ENCODE assay signal across 20 cellular contexts in genomic region chr14:71049435-71050147, GRCh38.
A peak's percentile ranks its signal among the peaks of the same experiment; 100 is the strongest.
DNase-seq lines count a peak whose midpoint lies in the region; ATAC-seq, FAIRE-seq and TF ChIP-seq lines count a peak whose summit lies in the region.
"Had no signal": no experiment of that assay in that cellular context is flagged by ENCODE, and none has a peak within 500 bp of the region (broad histone marks: within the 10 kb centered on the region; RNA-seq: fewer than 3 reads in every experiment).

No MANE protein-coding gene starts in this region.

- no peaks in the 10 kb centered on the region for H3K9me3 ChIP-seq in HepG2 (ENCODE audit: low read length)
- no peaks in the 10 kb centered on the region for H3K9me3 ChIP-seq in right lobe of liver
- no peaks in the 10 kb centered on the region for H3K9me3 ChIP-seq in smooth muscle cell (replicated peaks; ENCODE audit: low read depth)
- H3K9me3 ChIP-seq: body of pancreas, colonic mucosa, gastroesophageal sphincter, right atrium auricular region, testis had no signal

- CTCF ChIA-PET in HepG2 (lab: Yijun Ruan, JAX; ENCODE audit: low intra/inter-chr PET ratio, low total read pairs) = no interaction called here

- FAIRE-seq in HepG2 (lab: Jason Lieb, UNC) = no peak

- no peak for TF ChIP-seq CTCF in HepG2 (CRISPR knock-in tag; IDR thresholded peaks at IDR 0.05)
- TF ChIP-seq CTCF in right lobe of liver (IDR thresholded peaks at IDR 0.05) = no peak
- TF ChIP-seq CTCF in smooth muscle cell (IDR thresholded peaks at IDR 0.05; ENCODE audit: borderline replicate concordance, insufficient read depth, poor library complexity, severe bottlenecking) = no peak

- H3K27ac ChIP-seq in HepG2 (ENCODE audit: extremely low read length, insufficient read depth, low read length) (no peak overlapping the region), right lobe of liver (no peak overlapping the region), smooth muscle cell (ENCODE audit: low read depth) (peak overlapping the region; percentile 6)
- H3K27ac ChIP-seq: body of pancreas, colonic mucosa, gastroesophageal sphincter, right atrium auricular region, testis had no signal

- H3K4me1 ChIP-seq in HepG2 (ENCODE audit: insufficient read depth, low read length) = no peaks in the 10 kb centered on the region
- peaks cover 0 to 5% (median under 1%) of the 10 kb centered on the region in 4 donors for H3K4me1 ChIP-seq in right lobe of liver
- no peaks in the 10 kb centered on the region for H3K4me1 ChIP-seq in smooth muscle cell (ENCODE audit: low read depth)
- H3K4me1 ChIP-seq: body of pancreas, colonic mucosa, gastroesophageal sphincter, right atrium auricular region, testis had no signal

- WGBS in HepG2 (ENCODE audit: low lambda C conversion rate) = 94% methylated on average over 3 of the region's 3 CpGs
- 84% methylated on average over 3 of the region's 3 CpGs for WGBS in right lobe of liver (ENCODE audit: insufficient coverage, low coverage, low lambda C conversion rate, missing lambda C conversion rate)
- WGBS in smooth muscle cell (ENCODE audit: low lambda C conversion rate) = 83% methylated on average over 3 of the region's 3 CpGs

- H3K79me2 ChIP-seq in HepG2 (ENCODE audit: insufficient read depth, low read length) = no peaks in the 10 kb centered on the region
- no peaks in the 10 kb centered on the region for H3K79me2 ChIP-seq in smooth muscle cell (ENCODE audit: low read depth)

- DNase-seq in HepG2 (ENCODE audit: low spot score) (no peak), right lobe of liver (no peak), fibroblast of gingiva (ENCODE audit: low read depth) (peak; percentile 48), smooth muscle cell (lab: John Stamatoyannopoulos, UW; ENCODE audit: unreplicated experiment) (no peak), NCI-H2171 (lab: John Stamatoyannopoulos, UW) (no peak)
- DNase-seq in stimulated activated CD4-positive, alpha-beta T cell treated with anti-CD3 and anti-CD28 coated beads, Interleukin-4, amount 100 ng/mL, for 1 hour = no peak
- DNase-seq: activated CD4-positive, alpha-beta T cell treated with anti-CD3 and anti-CD28 coated beads for 36 hours; body of pancreas; colonic mucosa; GDM1; H7; naive B cell; NCI-H1417 treated with DMSO at 0.1 percent for 48 hours; occipital lobe; testis had no signal

- H4K20me1 ChIP-seq in HepG2 (ENCODE audit: insufficient read depth, low read length) = no peaks in the 10 kb centered on the region
- no peaks in the 10 kb centered on the region for H4K20me1 ChIP-seq in smooth muscle cell (ENCODE audit: low read depth)

- H3K4me3 ChIP-seq in HepG2 (replicated peaks in 1 of 3; ENCODE audit: insufficient read depth in 1 of 3, low read depth in 2 of 3, low read length in 3 of 3) (no peak overlapping the region), right lobe of liver (no peak overlapping the region), smooth muscle cell (no peak overlapping the region)
- H3K4me3 ChIP-seq: body of pancreas, colonic mucosa, gastroesophageal sphincter, right atrium auricular region, testis had no signal

- peaks cover 10% of the 10 kb centered on the region for H3F3A ChIP-seq in smooth muscle cell (ENCODE audit: low read depth)

- POLR2A ChIA-PET in HepG2 (lab: Yijun Ruan, JAX) = no interaction called here

- TF ChIP-seq POLR2A in HepG2 (IDR thresholded peaks at IDR 0.05; ENCODE audit: insufficient read depth in 1 of 2, low read depth in 2 of 2, low read length in 2 of 2) (no peak), right lobe of liver (IDR thresholded peaks at IDR 0.05) (no peak)

- H3K9ac ChIP-seq in HepG2 (ENCODE audit: insufficient read depth, low read depth, low read length) = no peak overlapping the region
- no peak overlapping the region for H3K9ac ChIP-seq in smooth muscle cell (ENCODE audit: low read depth)

- ATAC-seq in HepG2 (no peak), right lobe of liver (no peak), SK-N-SH treated with all-trans-retinoic acid at 6 μM for 48 hours (peak; percentile 85), HG03097 (IDR thresholded peaks at IDR 0.05; ENCODE audit: low FRiP score, unreplicated experiment) (no peak)
- ATAC-seq: body of pancreas; gastroesophageal sphincter; stimulated activated memory B cell treated with anti-CD40 and anti-IgM and Interleukin-4, amounts not matched to agents 10 μg/mL and 1 μg/mL and 100 μg/mL, for 72 hours had no signal

- H3K36me3 ChIP-seq in HepG2 (replicated peaks in 1 of 2; ENCODE audit: control insufficient read depth in 1 of 2, insufficient read depth in 2 of 2, low read length in 2 of 2) = peaks cover 4 to 43% of the 10 kb centered on the region in 2 experiments
- H3K36me3 ChIP-seq in right lobe of liver = peaks cover 0 to 4% (median 2%) of the 10 kb centered on the region in 4 donors
- peaks cover 25% of the 10 kb centered on the region for H3K36me3 ChIP-seq in smooth muscle cell (ENCODE audit: low read depth)
- H3K36me3 ChIP-seq: colonic mucosa had no signal

- no peak overlapping the region for H3K4me2 ChIP-seq in HepG2 (ENCODE audit: low read depth, low read length)
- no peak overlapping the region for H3K4me2 ChIP-seq in smooth muscle cell

- no peak for TF ChIP-seq RAD21 in HepG2 (CRISPR knock-in tag; IDR thresholded peaks at IDR 0.05)

- H2AFZ ChIP-seq in HepG2 (ENCODE audit: low read length) = no peak overlapping the region
- H2AFZ ChIP-seq in smooth muscle cell (ENCODE audit: low read depth) = no peak overlapping the region

- TF ChIP-seq EP300 in HepG2 (IDR thresholded peaks at IDR 0.05; ENCODE audit: low read depth in 2 of 2, low read length in 2 of 2) = no peak
- TF ChIP-seq EP300 in HepG2 (CRISPR knock-in tag; IDR thresholded peaks at IDR 0.05; ENCODE audit: borderline replicate concordance) = no peak

- in situ Hi-C loops in HepG2 (cut with HindIII; ENCODE audit: extremely low pct_ligation_motif_present, low pct_unique_long_range_greater_than_20kb) = no loop called here

- H3K27me3 ChIP-seq in HepG2 (ENCODE audit: control insufficient read depth in 1 of 2, insufficient read depth in 2 of 2, low read length in 2 of 2) (no peaks in the 10 kb centered on the region), right lobe of liver (no peaks in the 10 kb centered on the region), smooth muscle cell (ENCODE audit: low read depth) (no peaks in the 10 kb centered on the region)
- H3K27me3 ChIP-seq: body of pancreas, colonic mucosa, gastroesophageal sphincter, right atrium auricular region, testis had no signal

- BruUV-seq in HepG2 (replicated peaks; lab: Mats Ljungman, UMichigan) = no TSS peak

- intact Hi-C loops in HepG2 (cut with micrococcal nuclease; ENCODE audit: unreplicated experiment) = no loop called here
- intact Hi-C loops in right lobe of liver (cut with DNase I) = no loop called here

TF ChIP-seq in HepG2, 621 proteins besides CTCF, POLR2A, EP300 and RAD21 (continues in another document):
- TF ChIP-seq ZNF737 (CRISPR knock-in tag; IDR thresholded peaks at IDR 0.05; ENCODE audit: borderline replicate concordance) (no peak), ZNF317 (CRISPR knock-in tag; IDR thresholded peaks at IDR 0.05) (no peak), MXI1 (IDR thresholded peaks at IDR 0.05; ENCODE audit: borderline replicate concordance, low read depth, low read length) (no peak), MAFK (conservative IDR thresholded peaks at IDR 0.05 in 1 of 2, IDR thresholded peaks at IDR 0.05 in 1 of 2; ENCODE audit: low read length in 2 of 2) (peak in 1 of 2 experiments; percentile 64; a peak in 2 of 4 replicates), HNRNPL (IDR thresholded peaks at IDR 0.05; ENCODE audit: low read depth, low read length) (no peak), MAFF (IDR thresholded peaks at IDR 0.05; ENCODE audit: low read depth, low read length) (peak; percentile 40; the same call in 1 of the 2 replicates)
- TF ChIP-seq, protein P1, sequence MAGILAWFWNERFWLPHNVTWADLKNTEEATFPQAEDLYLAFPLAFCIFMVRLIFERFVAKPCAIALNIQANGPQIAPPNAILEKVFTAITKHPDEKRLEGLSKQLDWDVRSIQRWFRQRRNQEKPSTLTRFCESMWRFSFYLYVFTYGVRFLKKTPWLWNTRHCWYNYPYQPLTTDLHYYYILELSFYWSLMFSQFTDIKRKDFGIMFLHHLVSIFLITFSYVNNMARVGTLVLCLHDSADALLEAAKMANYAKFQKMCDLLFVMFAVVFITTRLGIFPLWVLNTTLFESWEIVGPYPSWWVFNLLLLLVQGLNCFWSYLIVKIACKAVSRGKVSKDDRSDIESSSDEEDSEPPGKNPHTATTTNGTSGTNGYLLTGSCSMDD (CRISPR knock-in tag; IDR thresholded peaks at IDR 0.05) = no peak

TF ChIP-seq in SK-N-SH treated with all-trans-retinoic acid at 6 μM for 48 hours, 23 proteins besides CTCF, POLR2A, EP300 and RAD21 (continues in another document):
- no peak for TF ChIP-seq CSDC2 (CRISPR knock-in tag; IDR thresholded peaks at IDR 0.05)
- no peak; the same call in 1 of the 2 replicates for TF ChIP-seq ZC3H10 (CRISPR knock-in tag; IDR thresholded peaks at IDR 0.05)
- no peak for TF ChIP-seq TCF4 (CRISPR knock-in tag; IDR thresholded peaks at IDR 0.05; ENCODE audit: borderline replicate concordance)
- TF ChIP-seq BACH2 (CRISPR knock-in tag; IDR thresholded peaks at IDR 0.05; ENCODE audit: borderline replicate concordance) = no peak
- TF ChIP-seq ARNTL (CRISPR knock-in tag; IDR thresholded peaks at IDR 0.05; ENCODE audit: borderline replicate concordance, low read depth) = no peak
- TF ChIP-seq ESRRG (CRISPR knock-in tag; IDR thresholded peaks at IDR 0.05) = no peak
- TF ChIP-seq ZNF565 (CRISPR knock-in tag; conservative IDR thresholded peaks at IDR 0.05; ENCODE audit: low read depth) = no peak
- no peak; the same call in 1 of the 2 replicates for TF ChIP-seq ZNF8 (CRISPR knock-in tag; IDR thresholded peaks at IDR 0.05)
- peak; percentile 97 for TF ChIP-seq ISL1 (CRISPR knock-in tag; IDR thresholded peaks at IDR 0.05)
- no peak for TF ChIP-seq SNAI2 (CRISPR knock-in tag; IDR thresholded peaks at IDR 0.05)
- no peak for TF ChIP-seq PPARA (CRISPR knock-in tag; IDR thresholded peaks at IDR 0.05; ENCODE audit: borderline replicate concordance)
- TF ChIP-seq, protein P2, sequence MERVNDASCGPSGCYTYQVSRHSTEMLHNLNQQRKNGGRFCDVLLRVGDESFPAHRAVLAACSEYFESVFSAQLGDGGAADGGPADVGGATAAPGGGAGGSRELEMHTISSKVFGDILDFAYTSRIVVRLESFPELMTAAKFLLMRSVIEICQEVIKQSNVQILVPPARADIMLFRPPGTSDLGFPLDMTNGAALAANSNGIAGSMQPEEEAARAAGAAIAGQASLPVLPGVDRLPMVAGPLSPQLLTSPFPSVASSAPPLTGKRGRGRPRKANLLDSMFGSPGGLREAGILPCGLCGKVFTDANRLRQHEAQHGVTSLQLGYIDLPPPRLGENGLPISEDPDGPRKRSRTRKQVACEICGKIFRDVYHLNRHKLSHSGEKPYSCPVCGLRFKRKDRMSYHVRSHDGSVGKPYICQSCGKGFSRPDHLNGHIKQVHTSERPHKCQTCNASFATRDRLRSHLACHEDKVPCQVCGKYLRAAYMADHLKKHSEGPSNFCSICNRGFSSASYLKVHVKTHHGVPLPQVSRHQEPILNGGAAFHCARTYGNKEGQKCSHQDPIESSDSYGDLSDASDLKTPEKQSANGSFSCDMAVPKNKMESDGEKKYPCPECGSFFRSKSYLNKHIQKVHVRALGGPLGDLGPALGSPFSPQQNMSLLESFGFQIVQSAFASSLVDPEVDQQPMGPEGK (CRISPR knock-in tag; IDR thresholded peaks at IDR 0.05; ENCODE audit: borderline replicate concordance) = 0 out of 2 replicates have a peak, but pooled peaks have one; percentile 47
- no peak for TF ChIP-seq ZFP3 (CRISPR knock-in tag; IDR thresholded peaks at IDR 0.05)
